ENCODE assay signal across 10 cellular contexts in the genomic region with DNA sequence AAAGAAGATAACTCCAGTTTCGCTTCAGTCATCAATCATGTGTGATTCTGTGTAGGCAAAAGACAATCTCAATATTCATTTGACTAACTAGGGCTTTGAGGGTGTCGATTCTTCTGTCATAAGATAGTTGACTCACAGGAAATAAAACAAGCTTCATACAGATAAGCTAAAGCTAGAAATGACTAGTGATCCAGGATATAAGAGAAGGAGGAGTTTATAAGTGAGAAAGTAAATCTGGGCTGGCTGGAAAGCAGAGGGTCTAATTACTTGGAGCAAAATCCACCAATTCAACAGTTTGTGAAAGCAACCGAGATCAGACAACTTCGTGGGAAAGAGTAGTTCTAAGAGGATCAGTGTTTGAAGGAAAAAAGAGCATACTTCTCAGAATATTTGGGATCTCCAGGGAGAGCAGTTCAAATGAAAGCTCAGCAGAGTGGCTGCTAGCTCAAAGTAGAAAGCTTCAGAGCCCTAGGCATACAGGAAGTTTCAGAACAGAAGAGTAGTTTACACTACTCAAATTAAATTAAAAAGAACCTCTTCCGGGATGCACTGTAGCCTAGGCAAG.
DNase-seq lines count a peak whose midpoint lies in the region; ATAC-seq and TF ChIP-seq lines count a peak whose summit lies in the region.
"Had no signal": no experiment of that assay in that cellular context is flagged by ENCODE, and none has a peak within 500 bp of the region (broad histone marks: within the 10 kb centered on the region; RNA-seq: fewer than 3 reads in every experiment).

No MANE protein-coding gene starts in this region.

- H3K27ac Mint-ChIP-seq in activated CD8-positive, alpha-beta memory T cell treated with anti-CD3 and anti-CD28 coated beads, Interleukin-2, amount 10 ng/mL, durations not matched to agents 7 days and 5 days: peak overlapping the region; percentile 98
- peak overlapping the region; percentile 99 for H3K27ac Mint-ChIP-seq in T-helper 2 cell treated with Interferon-gamma antibody and Interleukin-4, amounts not matched to agents 5 μg/mL and 100 μg/mL, for 36 hours

- H3K9me3 Mint-ChIP-seq in activated CD8-positive, alpha-beta memory T cell treated with anti-CD3 and anti-CD28 coated beads, Interleukin-2, amount 10 ng/mL, durations not matched to agents 7 days and 5 days (ENCODE audit: low read depth): no peaks in the 10 kb centered on the region
- H3K9me3 Mint-ChIP-seq in T-helper 2 cell treated with Interferon-gamma antibody and Interleukin-4, amounts not matched to agents 5 μg/mL and 100 μg/mL, for 36 hours: peaks cover 6% of the 10 kb centered on the region

- peak overlapping the region; percentile 60 for H3K4me3 Mint-ChIP-seq in activated CD8-positive, alpha-beta memory T cell treated with anti-CD3 and anti-CD28 coated beads, Interleukin-2, amount 10 ng/mL, durations not matched to agents 7 days and 5 days
- H3K4me3 Mint-ChIP-seq in T-helper 2 cell treated with Interferon-gamma antibody and Interleukin-4, amounts not matched to agents 5 μg/mL and 100 μg/mL, for 36 hours: peak overlapping the region; percentile 77

- peaks cover 43% of the 10 kb centered on the region for H3K4me1 Mint-ChIP-seq in activated CD8-positive, alpha-beta memory T cell treated with anti-CD3 and anti-CD28 coated beads, Interleukin-2, amount 10 ng/mL, durations not matched to agents 7 days and 5 days
- H3K4me1 Mint-ChIP-seq in T-helper 2 cell treated with Interferon-gamma antibody and Interleukin-4, amounts not matched to agents 5 μg/mL and 100 μg/mL, for 36 hours (ENCODE audit: low read depth): peaks cover 57% of the 10 kb centered on the region

- ATAC-seq in activated CD8-positive, alpha-beta memory T cell treated with anti-CD3 and anti-CD28 coated beads, Interleukin-2, amount 10 ng/mL, durations not matched to agents 7 days and 5 days: peak; percentile 96
- ATAC-seq in HG03175 (IDR thresholded peaks at IDR 0.05; ENCODE audit: unreplicated experiment): no peak
- no peak for ATAC-seq in omental fat pad (ENCODE audit: low FRiP score)
- ATAC-seq: upper lobe of right lung had no signal

- DNase-seq in activated CD8-positive, alpha-beta memory T cell treated with anti-CD3 and anti-CD28 coated beads, Interleukin-2, amount 10 ng/mL, durations not matched to agents 7 days and 5 days: no peak
- DNase-seq in activated CD8-positive, alpha-beta memory T cell treated with anti-CD3 and anti-CD28 coated beads for 24 hours: no peak
- peak; percentile 29 for DNase-seq in T-helper 2 cell treated with Interferon-gamma antibody and Interleukin-4, amounts not matched to agents 5 μg/mL and 100 μg/mL, for 36 hours (ENCODE audit: low spot score)
- DNase-seq in epithelial cell of esophagus (ENCODE audit: low read depth) (peak; percentile 74), COLO668 (lab: John Stamatoyannopoulos, UW; ENCODE audit: unreplicated experiment) (no peak), omental fat pad (ENCODE audit: low spot score) (no peak)
- DNase-seq: upper lobe of right lung had no signal

- CTCF ChIA-PET in activated CD8-positive, alpha-beta memory T cell treated with anti-CD3 and anti-CD28 coated beads, Interleukin-2, amount 10 ng/mL, durations not matched to agents 7 days and 5 days (lab: Charles Lee): interaction anchor here (0.7 to 3.0 kb wide), 9 partner anchors 8 to 431 kb away, joined by 3 to 26 read pairs (median 4); no protein-coding TSS in a partner anchor

- H3K9ac ChIP-seq in skeletal muscle satellite cell (ENCODE audit: low read depth, low read length): peak overlapping the region; percentile 41

- H3K27me3 ChIP-seq in skeletal muscle satellite cell (ENCODE audit: control insufficient read depth, insufficient read depth, low read length): no peaks in the 10 kb centered on the region
- H3K27me3 ChIP-seq: hepatocyte, upper lobe of right lung had no signal

- no peaks in the 10 kb centered on the region for H3K36me3 ChIP-seq in skeletal muscle satellite cell (ENCODE audit: insufficient read depth, low read length)
- H3K36me3 ChIP-seq: upper lobe of right lung had no signal

- peaks cover 3% of the 10 kb centered on the region for H3K36me3 Mint-ChIP-seq in activated CD8-positive, alpha-beta memory T cell treated with anti-CD3 and anti-CD28 coated beads, Interleukin-2, amount 10 ng/mL, durations not matched to agents 7 days and 5 days
- H3K36me3 Mint-ChIP-seq in T-helper 2 cell treated with Interferon-gamma antibody and Interleukin-4, amounts not matched to agents 5 μg/mL and 100 μg/mL, for 36 hours (ENCODE audit: low read depth): peaks cover 5% of the 10 kb centered on the region

- H3K4me3 ChIP-seq in epithelial cell of esophagus (ENCODE audit: low read length) (no peak overlapping the region), skeletal muscle satellite cell (ENCODE audit: low read length) (no peak overlapping the region)
- H3K4me3 ChIP-seq: hepatocyte, upper lobe of right lung had no signal

- peak overlapping the region; percentile 39 for H3K4me2 ChIP-seq in skeletal muscle satellite cell (ENCODE audit: low read length)
- H3K4me2 ChIP-seq: hepatocyte had no signal

- no peaks in the 10 kb centered on the region for H3K9me3 ChIP-seq in skeletal muscle satellite cell (replicated peaks; ENCODE audit: low read length)
- H3K9me3 ChIP-seq: upper lobe of right lung had no signal

- TF ChIP-seq CTCF in epithelial cell of esophagus (IDR thresholded peaks at IDR 0.05; ENCODE audit: insufficient read depth, low read depth, low read length, missing control alignments) (no peak), omental fat pad (IDR thresholded peaks at IDR 0.05) (no peak)

- H3K4me1 ChIP-seq in skeletal muscle satellite cell (ENCODE audit: control insufficient read depth, insufficient read depth, low read length): peaks cover 20% of the 10 kb centered on the region
- H3K4me1 ChIP-seq: upper lobe of right lung had no signal

- H3K27me3 Mint-ChIP-seq in activated CD8-positive, alpha-beta memory T cell treated with anti-CD3 and anti-CD28 coated beads, Interleukin-2, amount 10 ng/mL, durations not matched to agents 7 days and 5 days: no peaks in the 10 kb centered on the region
- H3K27me3 Mint-ChIP-seq in T-helper 2 cell treated with Interferon-gamma antibody and Interleukin-4, amounts not matched to agents 5 μg/mL and 100 μg/mL, for 36 hours (ENCODE audit: low read depth): no peaks in the 10 kb centered on the region

Comparison
In these comparisons a context has a peak if more than half of its experiments do, and no peak if none do; other contexts are left out.
1. DNase-seq: peak in T-helper 2 cell treated with Interferon-gamma antibody and Interleukin-4, amounts not matched to agents 5 μg/mL and 100 μg/mL, for 36 hours (single experiment) and epithelial cell of esophagus (single experiment); none in activated CD8-positive, alpha-beta memory T cell treated with anti-CD3 and anti-CD28 coated beads, Interleukin-2, amount 10 ng/mL, durations not matched to agents 7 days and 5 days (single experiment), activated CD8-positive, alpha-beta memory T cell treated with anti-CD3 and anti-CD28 coated beads for 24 hours (single experiment), COLO668 (single experiment) and omental fat pad (single experiment).